Comparison of ENCODE assay signal across 26 cellular contexts in the genomic region with DNA sequence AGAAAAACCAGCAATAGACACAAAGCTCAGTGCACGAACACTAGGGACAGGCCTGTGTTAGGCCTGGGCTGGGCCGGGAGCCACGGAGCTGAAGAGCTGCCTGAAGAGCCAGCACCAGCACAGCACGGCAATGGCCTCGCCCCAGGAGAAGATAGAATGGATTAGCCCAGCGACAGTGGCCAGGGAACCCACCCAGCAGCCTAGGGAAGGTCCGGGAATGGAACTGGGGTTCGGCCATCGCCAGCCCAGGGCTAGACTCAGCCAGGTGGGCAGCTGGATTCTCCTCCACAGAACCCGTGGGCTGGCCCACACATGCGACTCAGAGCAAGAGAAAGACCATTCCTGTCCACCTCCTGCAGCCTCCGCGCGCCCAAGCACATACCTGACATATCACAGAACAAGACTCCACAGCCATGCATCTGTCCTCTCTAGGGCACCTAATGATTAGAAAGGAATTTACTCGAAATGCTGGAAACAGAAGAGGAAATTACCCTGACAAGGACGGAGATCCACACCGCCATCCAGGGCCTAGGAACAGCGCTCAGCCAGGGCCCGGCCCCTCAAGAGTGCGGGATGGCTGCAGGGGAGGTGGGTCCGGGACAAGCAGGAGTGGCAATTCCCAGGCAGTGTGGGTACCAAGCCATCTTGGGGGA.
"Had no signal": no experiment of that assay in that cellular context is flagged by ENCODE, and none has a peak within 500 bp of the region (broad histone marks: within the 10 kb centered on the region; RNA-seq: fewer than 3 reads in every experiment).

No MANE protein-coding gene starts in this region.

- DNase-seq: heart left ventricle; left colon; lower lobe of right lung; mammary epithelial cell; mesenchymal stem cell; naive B cell; nucleus accumbens; pancreas; retina; stimulated activated CD4-positive, alpha-beta T cell treated with anti-CD3 and anti-CD28 coated beads, Interleukin-12 subunit alpha, Interleukin-12 subunit beta, amount 100 ng/mL, for 4 hours; stimulated activated CD4-positive, alpha-beta T cell treated with anti-CD3 and anti-CD28 coated beads, Interleukin-15, amount 100 ng/mL, for 24 hours; stimulated activated CD4-positive, alpha-beta T cell treated with anti-CD3 and anti-CD28 coated beads, Interleukin-2, amount 100 ng/mL, for 24 hours; stimulated activated CD4-positive, alpha-beta T cell treated with anti-CD3 and anti-CD28 coated beads, Interleukin-4, amount 100 ng/mL, for 1 hour; stimulated activated naive CD4-positive, alpha-beta T cell; tibial artery; trophoblast cell; upper lobe of right lung had no signal

- H3K27me3 ChIP-seq: left lung, pancreas, suprapubic skin, upper lobe of right lung had no signal

- FAIRE-seq: keratinocyte, pancreas, urothelium cell line had no signal

- H3K9me3 ChIP-seq: heart left ventricle, left lung, lower lobe of right lung, pancreas, prostate gland, suprapubic skin, thoracic aorta, tibial artery, upper lobe of right lung had no signal

- H3K4me3 ChIP-seq: heart left ventricle, left lung, lower lobe of right lung, pancreas, prostate gland, skin epidermis, suprapubic skin, thoracic aorta, tibial artery, upper lobe of right lung had no signal

- H3K4me1 ChIP-seq: heart left ventricle, left lung, lower lobe of right lung, pancreas, prostate gland, tibial artery, upper lobe of right lung had no signal

- H3K27ac ChIP-seq: heart left ventricle, left lung, lower lobe of right lung, pancreas, prostate gland, skin epidermis, suprapubic skin, thoracic aorta, tibial artery, upper lobe of right lung had no signal

- ATAC-seq: left colon, left lung, pancreas, right cardiac atrium, sciatic nerve had no signal

- H3K36me3 ChIP-seq: heart left ventricle, left lung, lower lobe of right lung, pancreas, prostate gland, suprapubic skin, thoracic aorta, tibial artery, upper lobe of right lung had no signal
